In genomic region chrX:64427281-64427680, GRCh38 we compare ENCODE assay signal across 21 cellular contexts. TPM values are rescaled to one million over a fixed set of nuclear protein-coding genes. Genes with fewer than 3 reads are reported as not detected.
DNase-seq lines count a peak whose midpoint lies in the region; ATAC-seq, FAIRE-seq and TF ChIP-seq lines count a peak whose summit lies in the region.
"Had no signal": no experiment of that assay in that cellular context is flagged by ENCODE, and none has a peak within 500 bp of the region (broad histone marks: within the 10 kb centered on the region; RNA-seq: fewer than 3 reads in every experiment).

No MANE protein-coding gene starts in this region.

- no peaks in the 10 kb centered on the region for H3K9me3 Mint-ChIP-seq in activated CD8-positive, alpha-beta T cell treated with anti-CD3 and anti-CD28 coated beads for 36 hours
- H3K9me3 Mint-ChIP-seq in activated CD8-positive, alpha-beta T cell treated with anti-CD3 and anti-CD28 coated beads, Interleukin-2, amount 10 ng/mL, durations not matched to agents 7 days and 5 days (ENCODE audit: insufficient read depth) = no peaks in the 10 kb centered on the region
- H3K9me3 Mint-ChIP-seq in GM23338 = 0 out of 3 replicates have a peak, but pooled peaks cover 2% of the 10 kb centered on the region
- no peaks in the 10 kb centered on the region for H3K9me3 Mint-ChIP-seq in stimulated activated naive B cell treated with anti-CD40 and anti-IgM and Interleukin-4, amounts not matched to agents 10 μg/mL and 1 μg/mL and 100 μg/mL, for 72 hours
- H3K9me3 Mint-ChIP-seq: activated CD4-positive, alpha-beta memory T cell treated with anti-CD3 and anti-CD28 coated beads, Interleukin-2, amount 10 ng/mL, durations not matched to agents 7 days and 5 days; activated T-helper 2 cell treated with anti-CD3 and anti-CD28 coated beads, Interferon-gamma antibody, Interleukin-2, Interleukin-4, amounts not matched to agents 10 μg/mL and 5 μg/mL and 100 μg/mL, durations not matched to agents 14 hours and 24 hours and 36 hours had no signal

- peak; percentile 47 for ATAC-seq in activated CD8-positive, alpha-beta T cell treated with anti-CD3 and anti-CD28 coated beads for 36 hours
- ATAC-seq in activated CD8-positive, alpha-beta T cell treated with anti-CD3 and anti-CD28 coated beads, Interleukin-2, amount 10 ng/mL, durations not matched to agents 7 days and 5 days = no peak
- ATAC-seq in GM23338 (no peak), psoas muscle (no peak)
- ATAC-seq in stimulated activated naive B cell treated with anti-CD40 and anti-IgM and Interleukin-4, amounts not matched to agents 10 μg/mL and 1 μg/mL and 100 μg/mL, for 72 hours (replicated peaks) = peak; percentile 76 to 78
- ATAC-seq: K562, lower lobe of right lung had no signal

- H3K4me1 Mint-ChIP-seq in activated CD8-positive, alpha-beta T cell treated with anti-CD3 and anti-CD28 coated beads for 36 hours (ENCODE audit: low read depth) = no peaks in the 10 kb centered on the region
- no peaks in the 10 kb centered on the region for H3K4me1 Mint-ChIP-seq in activated CD8-positive, alpha-beta T cell treated with anti-CD3 and anti-CD28 coated beads, Interleukin-2, amount 10 ng/mL, durations not matched to agents 7 days and 5 days (ENCODE audit: low read depth)
- peaks cover 28% of the 10 kb centered on the region; the same call in 2 of the 3 replicates for H3K4me1 Mint-ChIP-seq in GM23338
- peaks cover 5 to 14% of the 10 kb centered on the region in 2 donors for H3K4me1 Mint-ChIP-seq in stimulated activated naive B cell treated with anti-CD40 and anti-IgM and Interleukin-4, amounts not matched to agents 10 μg/mL and 1 μg/mL and 100 μg/mL, for 72 hours
- H3K4me1 Mint-ChIP-seq: activated CD4-positive, alpha-beta memory T cell treated with anti-CD3 and anti-CD28 coated beads, Interleukin-2, amount 10 ng/mL, durations not matched to agents 7 days and 5 days; CD4-positive, CD25-positive, alpha-beta regulatory T cell; nephron had no signal

- H4K20me1 ChIP-seq in GM23338 (replicated peaks; ENCODE audit: insufficient read depth) = no peaks in the 10 kb centered on the region

- no peak overlapping the region for H3K4me3 Mint-ChIP-seq in activated CD8-positive, alpha-beta T cell treated with anti-CD3 and anti-CD28 coated beads for 36 hours
- no peak overlapping the region for H3K4me3 Mint-ChIP-seq in activated CD8-positive, alpha-beta T cell treated with anti-CD3 and anti-CD28 coated beads, Interleukin-2, amount 10 ng/mL, durations not matched to agents 7 days and 5 days
- peak overlapping the region; percentile 27; the same call in 1 of the 3 replicates for H3K4me3 Mint-ChIP-seq in GM23338
- peak overlapping the region; percentile 2 to 39 for H3K4me3 Mint-ChIP-seq in stimulated activated naive B cell treated with anti-CD40 and anti-IgM and Interleukin-4, amounts not matched to agents 10 μg/mL and 1 μg/mL and 100 μg/mL, for 72 hours
- H3K4me3 Mint-ChIP-seq: activated CD4-positive, alpha-beta memory T cell treated with anti-CD3 and anti-CD28 coated beads, Interleukin-2, amount 10 ng/mL, durations not matched to agents 7 days and 5 days; CD4-positive, CD25-positive, alpha-beta regulatory T cell; nephron had no signal

- no peaks in the 10 kb centered on the region for H3K27me3 ChIP-seq in GM23338 (ENCODE audit: insufficient read depth)
- no peaks in the 10 kb centered on the region for H3K27me3 ChIP-seq in HUES48 (ENCODE audit: control insufficient read depth, insufficient read depth, low read length)
- H3K27me3 ChIP-seq in SJCRH30 = no peaks in the 10 kb centered on the region
- H3K27me3 ChIP-seq in psoas muscle (ENCODE audit: insufficient read depth in 3 of 3, low read length in 2 of 3) = peaks cover 0 to 10% (median 0%) of the 10 kb centered on the region in 3 donors
- H3K27me3 ChIP-seq: right atrium auricular region had no signal

- no peaks in the 10 kb centered on the region for H3K27me3 Mint-ChIP-seq in activated CD8-positive, alpha-beta T cell treated with anti-CD3 and anti-CD28 coated beads for 36 hours
- no peaks in the 10 kb centered on the region for H3K27me3 Mint-ChIP-seq in activated CD8-positive, alpha-beta T cell treated with anti-CD3 and anti-CD28 coated beads, Interleukin-2, amount 10 ng/mL, durations not matched to agents 7 days and 5 days (ENCODE audit: low read depth)
- H3K27me3 Mint-ChIP-seq in GM23338 (ENCODE audit: insufficient read depth, low read depth, poor library complexity) = peaks cover 7% of the 10 kb centered on the region
- peaks cover 0 to 4% of the 10 kb centered on the region in 2 donors for H3K27me3 Mint-ChIP-seq in stimulated activated naive B cell treated with anti-CD40 and anti-IgM and Interleukin-4, amounts not matched to agents 10 μg/mL and 1 μg/mL and 100 μg/mL, for 72 hours
- H3K27me3 Mint-ChIP-seq: activated CD4-positive, alpha-beta memory T cell treated with anti-CD3 and anti-CD28 coated beads, Interleukin-2, amount 10 ng/mL, durations not matched to agents 7 days and 5 days; CD4-positive, CD25-positive, alpha-beta regulatory T cell had no signal

- H3K9me3 ChIP-seq in HUES48 (ENCODE audit: control insufficient read depth, insufficient read depth, low read length) (peaks cover 33% of the 10 kb centered on the region), SJCRH30 (replicated peaks) (no peaks in the 10 kb centered on the region), psoas muscle (no peaks in the 10 kb centered on the region)
- H3K9me3 ChIP-seq: lower lobe of right lung, right atrium auricular region had no signal

- POLR2A ChIA-PET in activated CD8-positive, alpha-beta T cell treated with anti-CD3 and anti-CD28 coated beads for 36 hours (lab: Charles Lee) = no interaction called here
- POLR2A ChIA-PET in activated CD8-positive, alpha-beta T cell treated with anti-CD3 and anti-CD28 coated beads, Interleukin-2, amount 10 ng/mL, durations not matched to agents 7 days and 5 days (lab: Charles Lee) = no interaction called here

- CTCF ChIA-PET in activated CD8-positive, alpha-beta T cell treated with anti-CD3 and anti-CD28 coated beads for 36 hours (lab: Charles Lee) = no interaction called here
- CTCF ChIA-PET in activated CD8-positive, alpha-beta T cell treated with anti-CD3 and anti-CD28 coated beads, Interleukin-2, amount 10 ng/mL, durations not matched to agents 7 days and 5 days (lab: Charles Lee) = no interaction called here

- H3K9me2 ChIP-seq in GM23338 (ENCODE audit: insufficient read depth) = 0 out of 2 replicates have a peak, but pooled peaks cover 5% of the 10 kb centered on the region

- TF ChIP-seq CTCF in activated CD8-positive, alpha-beta T cell treated with anti-CD3 and anti-CD28 coated beads for 36 hours (IDR thresholded peaks at IDR 0.05) = no peak
- TF ChIP-seq CTCF in GM23338 (conservative IDR thresholded peaks at IDR 0.05; ENCODE audit: low read depth in 2 of 2) = no peak
- TF ChIP-seq CTCF in psoas muscle (IDR thresholded peaks at IDR 0.05) = no peak
- TF ChIP-seq CTCF in D721Med (IDR thresholded peaks at IDR 0.05; ENCODE audit: insufficient read depth, missing control alignments) = no peak

- H3F3A ChIP-seq in GM23338 (replicated peaks; ENCODE audit: low read depth) = no peaks in the 10 kb centered on the region

- no peak overlapping the region for H3K27ac Mint-ChIP-seq in activated CD8-positive, alpha-beta T cell treated with anti-CD3 and anti-CD28 coated beads for 36 hours
- H3K27ac Mint-ChIP-seq in activated CD8-positive, alpha-beta T cell treated with anti-CD3 and anti-CD28 coated beads, Interleukin-2, amount 10 ng/mL, durations not matched to agents 7 days and 5 days = no peak overlapping the region
- H3K27ac Mint-ChIP-seq in GM23338 = peak overlapping the region; percentile 95; the same call in 1 of the 2 replicates
- peak overlapping the region; percentile 87 for H3K27ac Mint-ChIP-seq in stimulated activated naive B cell treated with anti-CD40 and anti-IgM and Interleukin-4, amounts not matched to agents 10 μg/mL and 1 μg/mL and 100 μg/mL, for 72 hours
- H3K27ac Mint-ChIP-seq: activated CD4-positive, alpha-beta memory T cell treated with anti-CD3 and anti-CD28 coated beads, Interleukin-2, amount 10 ng/mL, durations not matched to agents 7 days and 5 days; activated T-helper 2 cell treated with anti-CD3 and anti-CD28 coated beads, Interferon-gamma antibody, Interleukin-2, Interleukin-4, amounts not matched to agents 10 μg/mL and 5 μg/mL and 100 μg/mL, durations not matched to agents 14 hours and 24 hours and 36 hours; CD4-positive, CD25-positive, alpha-beta regulatory T cell; nephron had no signal

- H3K79me2 ChIP-seq in GM23338 (replicated peaks; ENCODE audit: insufficient read depth) = no peaks in the 10 kb centered on the region

- H3K36me3 ChIP-seq in GM23338 (ENCODE audit: insufficient read depth) (no peaks in the 10 kb centered on the region), HUES48 (ENCODE audit: control insufficient read depth, insufficient read depth, low read length) (no peaks in the 10 kb centered on the region), SJCRH30 (no peaks in the 10 kb centered on the region), psoas muscle (ENCODE audit: insufficient read depth in 1 of 2, low read depth in 1 of 2) (no peaks in the 10 kb centered on the region)
- H3K36me3 ChIP-seq: lower lobe of right lung, right atrium auricular region had no signal

- H3K9ac ChIP-seq in HUES48 (ENCODE audit: low read depth, low read length) = no peak overlapping the region

- H3K36me3 Mint-ChIP-seq in activated CD8-positive, alpha-beta T cell treated with anti-CD3 and anti-CD28 coated beads for 36 hours (ENCODE audit: low read depth) = no peaks in the 10 kb centered on the region
- H3K36me3 Mint-ChIP-seq in activated CD8-positive, alpha-beta T cell treated with anti-CD3 and anti-CD28 coated beads, Interleukin-2, amount 10 ng/mL, durations not matched to agents 7 days and 5 days (ENCODE audit: low read depth) = no peaks in the 10 kb centered on the region
- H3K36me3 Mint-ChIP-seq in GM23338 (ENCODE audit: low read depth) = no peaks in the 10 kb centered on the region; the same call in 2 of the 3 replicates
- H3K36me3 Mint-ChIP-seq in stimulated activated naive B cell treated with anti-CD40 and anti-IgM and Interleukin-4, amounts not matched to agents 10 μg/mL and 1 μg/mL and 100 μg/mL, for 72 hours = no peaks in the 10 kb centered on the region
- H3K36me3 Mint-ChIP-seq: CD4-positive, CD25-positive, alpha-beta regulatory T cell had no signal

- intact Hi-C loops in activated CD8-positive, alpha-beta T cell treated with anti-CD3 and anti-CD28 coated beads for 36 hours (cut with micrococcal nuclease) = no loop called here
- intact Hi-C loops in psoas muscle (cut with DNase I) = no loop called here

- H3K4me3 ChIP-seq in GM23338 (no peak overlapping the region), HUES48 (ENCODE audit: low read depth, low read length) (no peak overlapping the region), SJCRH30 (no peak overlapping the region), psoas muscle (no peak overlapping the region)
- H3K4me3 ChIP-seq: K562, lower lobe of right lung, right atrium auricular region had no signal

- H3K4me1 ChIP-seq in GM23338 (ENCODE audit: insufficient read depth) (peaks cover 34% of the 10 kb centered on the region), HUES48 (ENCODE audit: control insufficient read depth, insufficient read depth, low read length) (peaks cover 13% of the 10 kb centered on the region), SJCRH30 (no peaks in the 10 kb centered on the region), psoas muscle (no peaks in the 10 kb centered on the region)
- H3K4me1 ChIP-seq: lower lobe of right lung, right atrium auricular region had no signal

- no peak for DNase-seq in activated CD8-positive, alpha-beta T cell treated with anti-CD3 and anti-CD28 coated beads for 36 hours
- no peak for DNase-seq in activated CD8-positive, alpha-beta T cell treated with anti-CD3 and anti-CD28 coated beads, Interleukin-2, amount 10 ng/mL, durations not matched to agents 7 days and 5 days
- DNase-seq in GM23338 (ENCODE audit: low spot score) (no peak), SJCRH30 (no peak), psoas muscle (no peak), D721Med (ENCODE audit: insufficient read length, low spot score) (no peak)
- DNase-seq in stimulated activated naive B cell treated with anti-CD40 and anti-IgM and Interleukin-4, amounts not matched to agents 10 μg/mL and 1 μg/mL and 100 μg/mL, for 72 hours = no peak
- DNase-seq: 8988T; activated CD4-positive, alpha-beta memory T cell treated with anti-CD3 and anti-CD28 coated beads, Interleukin-2, amount 10 ng/mL, durations not matched to agents 7 days and 5 days; amygdala; CD4-positive, CD25-positive, alpha-beta regulatory T cell; cerebellar nuclear complex; foreskin melanocyte; lower lobe of right lung; NCI-H1105; NCI-H345 had no signal

- no peak overlapping the region for H2AFZ ChIP-seq in GM23338

- H3K27ac ChIP-seq in GM23338 (ENCODE audit: low read depth) (no peak overlapping the region; the same call in 1 of the 2 replicates), HUES48 (ENCODE audit: low read depth, low read length) (peak overlapping the region; percentile 73), SJCRH30 (no peak overlapping the region), psoas muscle (no peak overlapping the region)
- H3K27ac ChIP-seq: lower lobe of right lung, right atrium auricular region had no signal

- no peak for FAIRE-seq in D721Med (lab: Jason Lieb, UNC)
- FAIRE-seq: K562 had no signal

- peak overlapping the region; percentile 67 for H3K4me2 ChIP-seq in GM23338

RNA-seq across cellular contexts. Expression of gene MTMR8, which starts 32.0 kb away (rescaled TPM):
- 1 to 10 TPM; 4.7 to 4.8 TPM for total RNA-seq in activated CD8-positive, alpha-beta T cell treated with anti-CD3 and anti-CD28 coated beads for 36 hours
- total RNA-seq in activated CD8-positive, alpha-beta T cell treated with anti-CD3 and anti-CD28 coated beads, Interleukin-2, amount 10 ng/mL, durations not matched to agents 7 days and 5 days = 1 to 10 TPM; 4.0 to 4.8 TPM
- total RNA-seq in GM23338 (2014; rRNA removed; shearing (Covaris generic)) = 2.8 and 8.8 TPM in 2 replicates
- polyA plus RNA-seq in GM23338 (2016; fragmentation: Nextera tagmentation; extraction: Ambion mirVana) (3.4 and 5.6 TPM in 2 replicates), psoas muscle (under 1 TPM; 0.10 to 0.21 (median 0.13) TPM)
- not detected in 2 replicates for total RNA-seq in SJCRH30 (2014; rRNA removed; shearing (Covaris generic))
- under 1 TPM; 0.25 to 0.71 (median 0.50) TPM for total RNA-seq in psoas muscle

Comparison
In these comparisons a context has a peak if more than half of its experiments do, and no peak if none do; other contexts are left out.
1. ATAC-seq: peak in activated CD8-positive, alpha-beta T cell treated with anti-CD3 and anti-CD28 coated beads for 36 hours (single experiment) and stimulated activated naive B cell treated with anti-CD40 and anti-IgM and Interleukin-4, amounts not matched to agents 10 μg/mL and 1 μg/mL and 100 μg/mL, for 72 hours (2 of 2); none in activated CD8-positive, alpha-beta T cell treated with anti-CD3 and anti-CD28 coated beads, Interleukin-2, amount 10 ng/mL, durations not matched to agents 7 days and 5 days (single experiment), GM23338 (single experiment) and psoas muscle (0 of 4).
2. H3K27ac Mint-ChIP-seq: peak in GM23338 (single experiment) and stimulated activated naive B cell treated with anti-CD40 and anti-IgM and Interleukin-4, amounts not matched to agents 10 μg/mL and 1 μg/mL and 100 μg/mL, for 72 hours (single experiment); none in activated CD8-positive, alpha-beta T cell treated with anti-CD3 and anti-CD28 coated beads for 36 hours (single experiment) and activated CD8-positive, alpha-beta T cell treated with anti-CD3 and anti-CD28 coated beads, Interleukin-2, amount 10 ng/mL, durations not matched to agents 7 days and 5 days (single experiment).
3. H3K4me3 Mint-ChIP-seq: peak in GM23338 (single experiment) and stimulated activated naive B cell treated with anti-CD40 and anti-IgM and Interleukin-4, amounts not matched to agents 10 μg/mL and 1 μg/mL and 100 μg/mL, for 72 hours (2 of 2); none in activated CD8-positive, alpha-beta T cell treated with anti-CD3 and anti-CD28 coated beads for 36 hours (single experiment) and activated CD8-positive, alpha-beta T cell treated with anti-CD3 and anti-CD28 coated beads, Interleukin-2, amount 10 ng/mL, durations not matched to agents 7 days and 5 days (single experiment).